ENCODE assay signal across 1 cellular context in the genomic region with DNA sequence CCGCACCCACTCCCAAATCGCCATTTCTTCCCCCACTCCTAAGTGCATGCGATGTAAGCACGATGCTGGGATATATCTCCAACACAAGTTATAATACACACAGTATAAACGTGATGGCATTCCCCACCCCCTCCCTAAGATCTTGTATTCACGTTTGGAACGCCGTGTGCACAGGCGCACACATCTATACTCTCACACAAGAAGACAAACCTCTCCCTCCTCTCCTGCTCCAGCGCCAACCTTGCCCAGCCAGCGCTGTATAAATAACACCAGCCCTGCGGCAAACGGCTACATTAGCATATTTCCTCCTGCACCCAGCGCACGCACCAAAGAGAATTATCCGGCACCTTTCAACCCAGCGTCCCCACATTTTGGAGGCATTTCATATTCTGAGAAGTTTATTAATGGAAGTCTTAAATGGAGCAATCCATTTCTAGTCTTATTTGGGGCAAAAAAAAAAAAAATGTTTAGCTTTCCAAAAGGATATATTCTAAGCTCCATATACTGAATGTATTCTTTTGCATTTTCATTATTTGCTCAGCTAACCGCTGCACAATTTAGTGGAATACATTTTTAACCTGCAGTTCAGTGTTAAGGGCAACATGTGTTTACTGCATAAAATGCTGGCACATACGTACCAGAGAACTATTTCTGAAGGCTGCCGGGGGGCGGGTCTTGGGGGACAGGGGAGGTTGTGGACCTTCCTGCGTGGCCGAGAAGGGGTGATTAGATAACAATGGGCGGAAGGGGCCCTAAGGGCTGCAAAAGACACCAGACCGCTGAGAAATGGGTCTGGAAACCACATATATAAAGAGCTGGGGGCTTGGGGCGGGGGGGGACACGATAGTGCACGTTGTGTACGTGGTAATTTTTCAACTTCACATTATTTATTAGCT.
TF ChIP-seq lines count a peak whose summit lies in the region.

No MANE protein-coding gene starts in this region.

TF ChIP-seq in HepG2, 621 proteins besides CTCF, POLR2A, EP300 and RAD21 (continued from another document and continues in another):
- TF ChIP-seq, protein P1, sequence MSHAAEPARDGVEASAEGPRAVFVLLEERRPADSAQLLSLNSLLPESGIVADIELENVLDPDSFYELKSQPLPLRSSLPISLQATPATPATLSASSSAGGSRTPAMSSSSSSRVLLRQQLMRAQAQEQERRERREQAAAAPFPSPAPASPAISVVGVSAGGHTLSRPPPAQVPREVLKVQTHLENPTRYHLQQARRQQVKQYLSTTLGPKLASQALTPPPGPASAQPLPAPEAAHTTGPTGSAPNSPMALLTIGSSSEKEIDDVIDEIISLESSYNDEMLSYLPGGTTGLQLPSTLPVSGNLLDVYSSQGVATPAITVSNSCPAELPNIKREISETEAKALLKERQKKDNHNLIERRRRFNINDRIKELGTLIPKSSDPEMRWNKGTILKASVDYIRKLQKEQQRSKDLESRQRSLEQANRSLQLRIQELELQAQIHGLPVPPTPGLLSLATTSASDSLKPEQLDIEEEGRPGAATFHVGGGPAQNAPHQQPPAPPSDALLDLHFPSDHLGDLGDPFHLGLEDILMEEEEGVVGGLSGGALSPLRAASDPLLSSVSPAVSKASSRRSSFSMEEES (CRISPR knock-in tag; IDR thresholded peaks at IDR 0.05) = no peak
- TF ChIP-seq ZNF253 (CRISPR knock-in tag; IDR thresholded peaks at IDR 0.05; ENCODE audit: borderline replicate concordance) (no peak), ZBTB43 (CRISPR knock-in tag; conservative IDR thresholded peaks at IDR 0.05) (no peak), NR3C1 (CRISPR knock-in tag; IDR thresholded peaks at IDR 0.05) (no peak), POLR2AphosphoS5 (IDR thresholded peaks at IDR 0.05; ENCODE audit: low read depth, low read length) (no peak), SAFB2 (CRISPR knock-in tag; IDR thresholded peaks at IDR 0.05; ENCODE audit: borderline replicate concordance, low read depth) (no peak), SMC3 (IDR thresholded peaks at IDR 0.05; ENCODE audit: low read length) (no peak), GLI4 (CRISPR knock-in tag; IDR thresholded peaks at IDR 0.05; ENCODE audit: borderline replicate concordance) (no peak), KAT8 (CRISPR knock-in tag; IDR thresholded peaks at IDR 0.05) (no peak), RFX5 (IDR thresholded peaks at IDR 0.05; ENCODE audit: low read depth, low read length) (no peak), ZFP41 (CRISPR knock-in tag; IDR thresholded peaks at IDR 0.05; ENCODE audit: borderline replicate concordance) (no peak), RNF2 (conservative IDR thresholded peaks at IDR 0.05; ENCODE audit: low read depth) (0 out of 2 replicates have a peak, but pooled peaks have one; percentile 10), KLF13 (CRISPR knock-in tag; IDR thresholded peaks at IDR 0.05) (no peak; the same call in 1 of the 2 replicates), ZNF510 (CRISPR knock-in tag; IDR thresholded peaks at IDR 0.05; ENCODE audit: low read depth) (no peak), SAP130 (CRISPR knock-in tag; IDR thresholded peaks at IDR 0.05; ENCODE audit: low read depth) (no peak), ZNF451 (CRISPR knock-in tag; IDR thresholded peaks at IDR 0.05) (no peak), ZNF264 (CRISPR knock-in tag; IDR thresholded peaks at IDR 0.05) (no peak), ZNF33A (CRISPR knock-in tag; IDR thresholded peaks at IDR 0.05; ENCODE audit: borderline replicate concordance) (no peak), SNAI1 (CRISPR knock-in tag; IDR thresholded peaks at IDR 0.05; ENCODE audit: borderline replicate concordance) (no peak), ZNF101 (CRISPR knock-in tag; IDR thresholded peaks at IDR 0.05; ENCODE audit: borderline replicate concordance, low read depth) (no peak), FOXC1 (CRISPR knock-in tag; IDR thresholded peaks at IDR 0.05; ENCODE audit: borderline replicate concordance) (no peak), SIN3B (IDR thresholded peaks at IDR 0.05; ENCODE audit: low read length) (no peak), ZSCAN30 (CRISPR knock-in tag; IDR thresholded peaks at IDR 0.05) (no peak), IRF9 (CRISPR knock-in tag; IDR thresholded peaks at IDR 0.05; ENCODE audit: borderline replicate concordance) (no peak), MED1 (CRISPR knock-in tag; IDR thresholded peaks at IDR 0.05) (no peak; the same call in 1 of the 2 replicates), KDM5B (CRISPR knock-in tag; IDR thresholded peaks at IDR 0.05; ENCODE audit: borderline replicate concordance) (no peak), MTF1 (CRISPR knock-in tag; IDR thresholded peaks at IDR 0.05) (no peak), SALL1 (CRISPR knock-in tag; IDR thresholded peaks at IDR 0.05) (no peak), ZNF292 (CRISPR knock-in tag; IDR thresholded peaks at IDR 0.05; ENCODE audit: borderline replicate concordance, low read depth) (no peak), PAWR (CRISPR knock-in tag; IDR thresholded peaks at IDR 0.05; ENCODE audit: borderline replicate concordance) (no peak), ZNF816 (CRISPR knock-in tag; IDR thresholded peaks at IDR 0.05; ENCODE audit: borderline replicate concordance) (no peak), ZSCAN22 (CRISPR knock-in tag; IDR thresholded peaks at IDR 0.05) (no peak), HNF1B (CRISPR knock-in tag; IDR thresholded peaks at IDR 0.05) (no peak), ZFP82 (CRISPR knock-in tag; IDR thresholded peaks at IDR 0.05; ENCODE audit: borderline replicate concordance) (0 out of 2 replicates have a peak, but pooled peaks have one; percentile 17), E2F2 (CRISPR knock-in tag; IDR thresholded peaks at IDR 0.05; ENCODE audit: borderline replicate concordance) (no peak), ZMYM2 (CRISPR knock-in tag; IDR thresholded peaks at IDR 0.05) (no peak), ZNF761 (CRISPR knock-in tag; conservative IDR thresholded peaks at IDR 0.05) (no peak), ZNF564 (CRISPR knock-in tag; IDR thresholded peaks at IDR 0.05) (0 out of 2 replicates have a peak, but pooled peaks have one; percentile 7), LCORL (IDR thresholded peaks at IDR 0.05) (no peak), LCORL (CRISPR knock-in tag; IDR thresholded peaks at IDR 0.05) (no peak), ZNF644 (CRISPR knock-in tag; IDR thresholded peaks at IDR 0.05; ENCODE audit: low read depth) (no peak)
- TF ChIP-seq, protein P2, sequence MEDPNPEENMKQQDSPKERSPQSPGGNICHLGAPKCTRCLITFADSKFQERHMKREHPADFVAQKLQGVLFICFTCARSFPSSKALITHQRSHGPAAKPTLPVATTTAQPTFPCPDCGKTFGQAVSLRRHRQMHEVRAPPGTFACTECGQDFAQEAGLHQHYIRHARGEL (CRISPR knock-in tag; IDR thresholded peaks at IDR 0.05) = 0 out of 2 replicates have a peak, but pooled peaks have one; percentile 33
- TF ChIP-seq, protein P3, sequence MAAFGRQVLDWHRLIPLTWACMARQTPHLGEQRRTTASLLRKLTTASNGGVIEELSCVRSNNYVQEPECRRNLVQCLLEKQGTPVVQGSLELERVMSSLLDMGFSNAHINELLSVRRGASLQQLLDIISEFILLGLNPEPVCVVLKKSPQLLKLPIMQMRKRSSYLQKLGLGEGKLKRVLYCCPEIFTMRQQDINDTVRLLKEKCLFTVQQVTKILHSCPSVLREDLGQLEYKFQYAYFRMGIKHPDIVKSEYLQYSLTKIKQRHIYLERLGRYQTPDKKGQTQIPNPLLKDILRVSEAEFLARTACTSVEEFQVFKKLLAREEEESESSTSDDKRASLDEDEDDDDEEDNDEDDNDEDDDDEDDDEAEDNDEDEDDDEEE (CRISPR knock-in tag; IDR thresholded peaks at IDR 0.05) = no peak
- TF ChIP-seq, protein P4, sequence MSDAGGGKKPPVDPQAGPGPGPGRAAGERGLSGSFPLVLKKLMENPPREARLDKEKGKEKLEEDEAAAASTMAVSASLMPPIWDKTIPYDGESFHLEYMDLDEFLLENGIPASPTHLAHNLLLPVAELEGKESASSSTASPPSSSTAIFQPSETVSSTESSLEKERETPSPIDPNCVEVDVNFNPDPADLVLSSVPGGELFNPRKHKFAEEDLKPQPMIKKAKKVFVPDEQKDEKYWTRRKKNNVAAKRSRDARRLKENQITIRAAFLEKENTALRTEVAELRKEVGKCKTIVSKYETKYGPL (CRISPR knock-in tag; IDR thresholded peaks at IDR 0.05) = no peak
- TF ChIP-seq, protein P5, sequence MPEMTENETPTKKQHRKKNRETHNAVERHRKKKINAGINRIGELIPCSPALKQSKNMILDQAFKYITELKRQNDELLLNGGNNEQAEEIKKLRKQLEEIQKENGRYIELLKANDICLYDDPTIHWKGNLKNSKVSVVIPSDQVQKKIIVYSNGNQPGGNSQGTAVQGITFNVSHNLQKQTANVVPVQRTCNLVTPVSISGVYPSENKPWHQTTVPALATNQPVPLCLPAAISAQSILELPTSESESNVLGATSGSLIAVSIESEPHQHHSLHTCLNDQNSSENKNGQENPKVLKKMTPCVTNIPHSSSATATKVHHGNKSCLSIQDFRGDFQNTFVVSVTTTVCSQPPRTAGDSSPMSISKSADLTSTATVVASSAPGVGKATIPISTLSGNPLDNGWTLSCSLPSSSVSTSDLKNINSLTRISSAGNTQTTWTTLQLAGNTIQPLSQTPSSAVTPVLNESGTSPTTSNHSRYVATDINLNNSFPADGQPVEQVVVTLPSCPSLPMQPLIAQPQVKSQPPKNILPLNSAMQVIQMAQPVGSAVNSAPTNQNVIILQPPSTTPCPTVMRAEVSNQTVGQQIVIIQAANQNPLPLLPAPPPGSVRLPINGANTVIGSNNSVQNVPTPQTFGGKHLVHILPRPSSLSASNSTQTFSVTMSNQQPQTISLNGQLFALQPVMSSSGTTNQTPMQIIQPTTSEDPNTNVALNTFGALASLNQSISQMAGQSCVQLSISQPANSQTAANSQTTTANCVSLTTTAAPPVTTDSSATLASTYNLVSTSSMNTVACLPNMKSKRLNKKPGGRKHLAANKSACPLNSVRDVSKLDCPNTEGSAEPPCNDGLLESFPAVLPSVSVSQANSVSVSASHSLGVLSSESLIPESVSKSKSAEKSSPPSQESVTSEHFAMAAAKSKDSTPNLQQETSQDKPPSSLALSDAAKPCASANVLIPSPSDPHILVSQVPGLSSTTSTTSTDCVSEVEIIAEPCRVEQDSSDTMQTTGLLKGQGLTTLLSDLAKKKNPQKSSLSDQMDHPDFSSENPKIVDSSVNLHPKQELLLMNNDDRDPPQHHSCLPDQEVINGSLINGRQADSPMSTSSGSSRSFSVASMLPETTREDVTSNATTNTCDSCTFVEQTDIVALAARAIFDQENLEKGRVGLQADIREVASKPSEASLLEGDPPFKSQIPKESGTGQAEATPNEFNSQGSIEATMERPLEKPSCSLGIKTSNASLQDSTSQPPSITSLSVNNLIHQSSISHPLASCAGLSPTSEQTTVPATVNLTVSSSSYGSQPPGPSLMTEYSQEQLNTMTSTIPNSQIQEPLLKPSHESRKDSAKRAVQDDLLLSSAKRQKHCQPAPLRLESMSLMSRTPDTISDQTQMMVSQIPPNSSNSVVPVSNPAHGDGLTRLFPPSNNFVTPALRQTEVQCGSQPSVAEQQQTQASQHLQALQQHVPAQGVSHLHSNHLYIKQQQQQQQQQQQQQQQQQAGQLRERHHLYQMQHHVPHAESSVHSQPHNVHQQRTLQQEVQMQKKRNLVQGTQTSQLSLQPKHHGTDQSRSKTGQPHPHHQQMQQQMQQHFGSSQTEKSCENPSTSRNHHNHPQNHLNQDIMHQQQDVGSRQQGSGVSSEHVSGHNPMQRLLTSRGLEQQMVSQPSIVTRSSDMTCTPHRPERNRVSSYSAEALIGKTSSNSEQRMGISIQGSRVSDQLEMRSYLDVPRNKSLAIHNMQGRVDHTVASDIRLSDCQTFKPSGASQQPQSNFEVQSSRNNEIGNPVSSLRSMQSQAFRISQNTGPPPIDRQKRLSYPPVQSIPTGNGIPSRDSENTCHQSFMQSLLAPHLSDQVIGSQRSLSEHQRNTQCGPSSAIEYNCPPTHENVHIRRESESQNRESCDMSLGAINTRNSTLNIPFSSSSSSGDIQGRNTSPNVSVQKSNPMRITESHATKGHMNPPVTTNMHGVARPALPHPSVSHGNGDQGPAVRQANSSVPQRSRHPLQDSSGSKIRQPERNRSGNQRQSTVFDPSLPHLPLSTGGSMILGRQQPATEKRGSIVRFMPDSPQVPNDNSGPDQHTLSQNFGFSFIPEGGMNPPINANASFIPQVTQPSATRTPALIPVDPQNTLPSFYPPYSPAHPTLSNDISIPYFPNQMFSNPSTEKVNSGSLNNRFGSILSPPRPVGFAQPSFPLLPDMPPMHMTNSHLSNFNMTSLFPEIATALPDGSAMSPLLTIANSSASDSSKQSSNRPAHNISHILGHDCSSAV (CRISPR knock-in tag; IDR thresholded peaks at IDR 0.05; ENCODE audit: borderline replicate concordance) = no peak
